8 cellular contexts compared by ENCODE assay signal in the genomic region with DNA sequence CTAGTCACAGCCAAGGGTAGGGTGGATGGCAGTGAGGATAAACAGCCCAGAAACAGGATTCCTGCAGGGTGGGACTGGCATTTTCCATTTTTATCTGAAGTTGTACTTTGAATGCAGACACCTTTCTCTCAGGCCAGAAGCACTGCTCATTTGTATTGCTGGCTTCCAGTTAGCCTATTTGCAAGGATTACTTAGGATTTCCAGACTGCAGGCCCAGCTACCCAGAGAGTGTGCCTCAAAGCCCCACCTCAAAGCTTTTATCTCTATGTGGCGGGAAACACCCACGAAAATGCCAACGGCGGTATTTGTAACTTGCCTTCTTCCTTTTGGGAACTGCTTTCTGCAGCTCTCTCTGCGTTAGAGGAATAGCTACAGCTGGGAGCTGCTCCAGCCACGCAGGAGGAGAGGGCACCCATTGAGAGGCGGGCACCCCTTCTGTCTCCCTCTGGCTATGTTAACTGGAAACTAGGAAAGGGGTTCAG.
DNase-seq lines count a peak whose midpoint lies in the region; ATAC-seq, FAIRE-seq and TF ChIP-seq lines count a peak whose summit lies in the region.

No MANE protein-coding gene starts in this region.

- no peak for TF ChIP-seq POLR2A in prostate gland (IDR thresholded peaks at IDR 0.05)

- intact Hi-C loops in Caco-2 (cut with micrococcal nuclease; ENCODE audit: unreplicated experiment) = loop anchor here (1.0 to 5.0 kb wide), 5 partner anchors 8 to 212 kb away; no protein-coding TSS in a partner anchor
- intact Hi-C loops in prostate gland (cut with DNase I) = loop anchor here (1.0 to 5.0 kb wide), 5 partner anchors 30 to 438 kb away; a partner anchor contains a TSS

- H3K4me3 ChIP-seq in Caco-2 (ENCODE audit: low read depth, low read length) (peak overlapping the region; percentile 33), cardiac muscle cell (peak overlapping the region; percentile 49), prostate gland (peak overlapping the region; percentile 27 to 40)
- H3K4me3 ChIP-seq in Jurkat, Clone E6-1 (ENCODE audit: low read length) = peak overlapping the region; percentile 66

- H3K36me3 ChIP-seq in Caco-2 (ENCODE audit: control insufficient read depth, insufficient read depth, low read length) (no peaks in the 10 kb centered on the region), cardiac muscle cell (no peaks in the 10 kb centered on the region), prostate gland (no peaks in the 10 kb centered on the region)

- no TSS peak for BruUV-seq in Caco-2 (replicated peaks; lab: Mats Ljungman, UMichigan)

- no peaks in the 10 kb centered on the region for H3K27me3 Mint-ChIP-seq in Caco-2 (ENCODE audit: insufficient read depth, unreplicated experiment)
- H3K27me3 Mint-ChIP-seq in activated T-cell treated with anti-CD3 and anti-CD28 coated beads, Interleukin-2, amount 50 U/mL, for 72 hours (ENCODE audit: low read depth) = no peaks in the 10 kb centered on the region

- H3K27ac Mint-ChIP-seq in Caco-2 (ENCODE audit: unreplicated experiment) = peak overlapping the region; percentile 87
- peak overlapping the region; percentile 94 for H3K27ac Mint-ChIP-seq in activated T-cell treated with anti-CD3 and anti-CD28 coated beads, Interleukin-2, amount 50 U/mL, for 72 hours

- DNase-seq in Caco-2 (no peak), cardiac muscle cell (ENCODE audit: low read depth in 1 of 2, low spot score in 1 of 2) (peak in 1 of 2 donors; percentile 72), prostate gland (ENCODE audit: low spot score) (peak; percentile 41), urothelium cell line (ENCODE audit: low spot score) (no peak), DMS153 treated with DMSO at 0.1 percent for 48 hours (lab: John Stamatoyannopoulos, UW; ENCODE audit: unreplicated experiment) (no peak)
- DNase-seq in Jurkat, Clone E6-1 (ENCODE audit: low read depth, low spot score) = no peak
- DNase-seq in activated T-cell treated with anti-CD3 and anti-CD28 coated beads, Interleukin-2, amount 50 U/mL, for 72 hours = peak; percentile 35 to 46

- H3K4me1 ChIP-seq in Caco-2 (peaks cover 45% of the 10 kb centered on the region), cardiac muscle cell (ENCODE audit: low read depth) (peaks cover 46% of the 10 kb centered on the region), prostate gland (replicated peaks) (peaks cover 7% of the 10 kb centered on the region)

- no peaks in the 10 kb centered on the region for H3K9me3 Mint-ChIP-seq in Caco-2 (ENCODE audit: unreplicated experiment)
- H3K9me3 Mint-ChIP-seq in activated T-cell treated with anti-CD3 and anti-CD28 coated beads, Interleukin-2, amount 50 U/mL, for 72 hours = peaks cover 0 to 2% of the 10 kb centered on the region in 2 donors

- POLR2A ChIA-PET in Caco-2 (lab: Charles Lee) = interaction anchor here (0.6 to 2.4 kb wide), 13 partner anchors 8 to 348 kb away, joined by 3 to 26 read pairs (median 6); a partner anchor contains a TSS

- peaks cover 47% of the 10 kb centered on the region for H3K4me1 Mint-ChIP-seq in Caco-2 (ENCODE audit: low read depth, unreplicated experiment)
- H3K4me1 Mint-ChIP-seq in activated T-cell treated with anti-CD3 and anti-CD28 coated beads, Interleukin-2, amount 50 U/mL, for 72 hours (ENCODE audit: low read depth) = peaks cover 71% of the 10 kb centered on the region

- peak overlapping the region; percentile 98 for H3K27ac ChIP-seq in cardiac muscle cell
- H3K27ac ChIP-seq in prostate gland = peak overlapping the region; percentile 95 to 96

- peak overlapping the region; percentile 85 for H3K4me3 Mint-ChIP-seq in Caco-2 (ENCODE audit: unreplicated experiment)
- peak overlapping the region; percentile 93 to 100 for H3K4me3 Mint-ChIP-seq in activated T-cell treated with anti-CD3 and anti-CD28 coated beads, Interleukin-2, amount 50 U/mL, for 72 hours

- TF ChIP-seq CTCF in Caco-2 (IDR thresholded peaks at IDR 0.05; ENCODE audit: insufficient read depth in 1 of 2, low read depth in 1 of 2, low read length in 1 of 2, severe bottlenecking in 1 of 2, unreplicated experiment in 1 of 2) (no peak), cardiac muscle cell (IDR thresholded peaks at IDR 0.05; ENCODE audit: low read depth, low read length) (no peak), prostate gland (IDR thresholded peaks at IDR 0.05) (no peak)

- CTCF ChIA-PET in Caco-2 (lab: Charles Lee) = interaction anchor here (0.6 to 3.1 kb wide), 15 partner anchors 8 to 308 kb away, joined by 3 to 72 read pairs (median 5); no protein-coding TSS in a partner anchor

- WGBS in prostate gland = 6% methylated on average over 7 of the region's 7 CpGs

- H3K9me3 ChIP-seq in Caco-2 (no peaks in the 10 kb centered on the region), cardiac muscle cell (ENCODE audit: low read depth) (no peaks in the 10 kb centered on the region), prostate gland (no peaks in the 10 kb centered on the region)

- peak in 1 of 2 donors; percentile 10 for ATAC-seq in activated T-cell treated with anti-CD3 and anti-CD28 coated beads, Interleukin-2, amount 50 U/mL, for 72 hours (replicated peaks in 1 of 2)
- ATAC-seq in HG02588 (IDR thresholded peaks at IDR 0.05; ENCODE audit: unreplicated experiment) = no peak

- H3K27me3 ChIP-seq in Caco-2 (replicated peaks; ENCODE audit: control insufficient read depth, insufficient read depth, low read length) = no peaks in the 10 kb centered on the region
- H3K27me3 ChIP-seq in cardiac muscle cell = no peaks in the 10 kb centered on the region
- H3K27me3 ChIP-seq in prostate gland (replicated peaks; ENCODE audit: insufficient read depth) = no peaks in the 10 kb centered on the region

- FAIRE-seq in urothelium cell line (lab: Jason Lieb, UNC) = no peak

- H3K36me3 Mint-ChIP-seq in Caco-2 (ENCODE audit: insufficient read depth, unreplicated experiment) = peaks cover 20% of the 10 kb centered on the region
- peaks cover 8 to 16% of the 10 kb centered on the region in 2 donors for H3K36me3 Mint-ChIP-seq in activated T-cell treated with anti-CD3 and anti-CD28 coated beads, Interleukin-2, amount 50 U/mL, for 72 hours (ENCODE audit: insufficient read depth in 2 of 2)

Comparison
In these comparisons a context has a peak if more than half of its experiments do, and no peak if none do; other contexts are left out.
1. DNase-seq: peak in activated T-cell treated with anti-CD3 and anti-CD28 coated beads, Interleukin-2, amount 50 U/mL, for 72 hours (2 of 2) and prostate gland (single experiment); none in Caco-2 (0 of 2), Jurkat, Clone E6-1 (single experiment), urothelium cell line (single experiment) and DMS153 treated with DMSO at 0.1 percent for 48 hours (single experiment).
2. Peak in every context shown above with its lines, with median percentiles within 50 percentile points of each other: H3K4me3 ChIP-seq.